Comparison of ENCODE assay signal across 26 cellular contexts in the genomic region with DNA sequence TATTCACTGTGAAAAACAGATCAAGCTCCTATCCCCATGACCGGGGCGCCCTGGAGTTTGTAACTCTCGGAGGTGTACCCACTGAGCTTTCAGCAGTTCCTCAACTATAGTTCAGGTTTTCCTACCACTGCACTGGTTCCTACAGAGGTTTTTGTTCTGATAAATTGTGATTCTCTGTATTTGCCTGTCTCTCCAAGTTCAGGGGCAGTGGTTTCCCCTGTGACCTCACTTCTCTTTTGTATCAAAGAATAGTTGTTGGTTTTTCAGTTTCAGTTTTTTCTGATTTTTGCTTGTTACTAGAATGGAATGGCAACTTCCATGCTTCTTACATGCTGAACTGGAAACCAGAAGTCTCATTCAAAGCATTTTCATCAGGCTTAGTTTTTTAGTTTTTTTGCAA. TPM values are rescaled to one million over a fixed set of nuclear protein-coding genes. Genes with fewer than 3 reads are reported as not detected.
DNase-seq lines count a peak whose midpoint lies in the region; ATAC-seq and TF ChIP-seq lines count a peak whose summit lies in the region.
"Had no signal": no experiment of that assay in that cellular context is flagged by ENCODE, and none has a peak within 500 bp of the region (broad histone marks: within the 10 kb centered on the region; RNA-seq: fewer than 3 reads in every experiment).

No MANE protein-coding gene starts in this region.

- no peak overlapping the region for H2BK120ac ChIP-seq in mesendoderm (ENCODE audit: low read depth, low read length)

- H3F3A ChIP-seq in SK-N-SH (replicated peaks; ENCODE audit: insufficient read depth) = no peaks in the 10 kb centered on the region

- H3K4me1 ChIP-seq in SK-N-SH (ENCODE audit: control insufficient read depth in 1 of 2, insufficient read depth in 2 of 2, low read depth in 1 of 2, low read length in 1 of 2) (no peaks in the 10 kb centered on the region), mesendoderm (ENCODE audit: control insufficient read depth, low read depth, low read length) (no peaks in the 10 kb centered on the region), upper lobe of right lung (no peaks in the 10 kb centered on the region)

- no peak overlapping the region for H3K4ac ChIP-seq in mesendoderm (ENCODE audit: low read depth, low read length)

- no peak overlapping the region for H2AK5ac ChIP-seq in mesendoderm (ENCODE audit: low read length)

- ATAC-seq in SK-N-SH treated with all-trans-retinoic acid at 6 μM for 48 hours (peak; percentile 28; the same call in 1 of the 3 replicates), HG03025 (IDR thresholded peaks at IDR 0.05; ENCODE audit: low FRiP score, unreplicated experiment) (peak; percentile 61), upper lobe of right lung (no peak)
- ATAC-seq: natural killer cell, PC-3 had no signal

- no peaks in the 10 kb centered on the region for H3K79me1 ChIP-seq in mesendoderm (ENCODE audit: low read length)

- no peak overlapping the region for H3K18ac ChIP-seq in mesendoderm (ENCODE audit: low read length)

- no peak overlapping the region for H4K5ac ChIP-seq in mesendoderm (ENCODE audit: low read length)

- H3K27me3 ChIP-seq in SK-N-SH (ENCODE audit: insufficient read depth) (no peaks in the 10 kb centered on the region), mesendoderm (ENCODE audit: insufficient read depth, low read length, poor library complexity) (no peaks in the 10 kb centered on the region), upper lobe of right lung (no peaks in the 10 kb centered on the region)

- no peak overlapping the region for H3K23ac ChIP-seq in mesendoderm (ENCODE audit: low read length)

- DNase-seq in SK-N-SH (no peak), mesendoderm (peak; percentile 7), upper lobe of right lung (no peak), NCI-H1105 (lab: John Stamatoyannopoulos, UW) (no peak)
- no peak for DNase-seq in activated CD4-positive, alpha-beta T cell treated with anti-CD3 and anti-CD28 coated beads for 1 hour
- DNase-seq in stimulated activated CD4-positive, alpha-beta T cell treated with anti-CD3 and anti-CD28 coated beads, Interleukin-1b, Interleukin-23, amount 100 ng/mL, for 48 hours = no peak
- DNase-seq: activated CD4-positive, alpha-beta T cell treated with anti-CD3 and anti-CD28 coated beads for 48 hours; activated naive CD4-positive, alpha-beta T cell treated with anti-CD3 and anti-CD28 coated beads for 36 hours; activated T-cell treated with anti-CD3 and anti-CD28 coated beads, Interleukin-2, amount 50 U/mL, for 48 hours; CD4-positive, CD25-positive, alpha-beta regulatory T cell; effector memory CD4-positive, alpha-beta T cell; erythroblast; glutamatergic neuron; IMR-90; natural killer cell; NCI-H1048; NCI-H1694 treated with DMSO at 0.1 percent for 48 hours; NCI-H2171; NCI-H524; NK-92 treated with Interleukin-12 subunit alpha and Interleukin-12 subunit beta, amount 100 ng/mL, for 24 hours; PC-3; stimulated activated CD8-positive, alpha-beta memory T cell treated with anti-CD3 and anti-CD28 coated beads, Interleukin-4, amount 100 ng/mL, for 48 hours had no signal

- H3K36me3 ChIP-seq in SK-N-SH (replicated peaks in 1 of 2; ENCODE audit: control insufficient read depth in 1 of 2, insufficient read depth in 2 of 2, low read length in 1 of 2) = no peaks in the 10 kb centered on the region
- no peaks in the 10 kb centered on the region for H3K36me3 ChIP-seq in mesendoderm (ENCODE audit: control insufficient read depth, insufficient read depth, low read length)
- no peaks in the 10 kb centered on the region for H3K36me3 ChIP-seq in upper lobe of right lung

- no peak for TF ChIP-seq EP300 in SK-N-SH (IDR thresholded peaks at IDR 0.05; ENCODE audit: borderline replicate concordance in 1 of 2, low read depth in 1 of 2, low read length in 1 of 2)

- no peak for TF ChIP-seq RAD21 in SK-N-SH (IDR thresholded peaks at IDR 0.05; ENCODE audit: low read length)

- no peak overlapping the region for H4K8ac ChIP-seq in mesendoderm (ENCODE audit: low read depth, low read length)

- no peak for TF ChIP-seq CTCF in SK-N-SH (IDR thresholded peaks at IDR 0.05)
- TF ChIP-seq CTCF in upper lobe of right lung (IDR thresholded peaks at IDR 0.05) = no peak

- H4K20me1 ChIP-seq in SK-N-SH (ENCODE audit: insufficient read depth) = no peaks in the 10 kb centered on the region

- H2BK15ac ChIP-seq in mesendoderm (replicated peaks; ENCODE audit: low read depth) = no peak overlapping the region

- no peaks in the 10 kb centered on the region for H3K9me2 ChIP-seq in SK-N-SH

- CTCF ChIA-PET in SK-N-SH (lab: Yijun Ruan, JAX) = no interaction called here

- H2AFZ ChIP-seq in SK-N-SH (ENCODE audit: low read depth) = no peak overlapping the region

- H3K27ac ChIP-seq in SK-N-SH (ENCODE audit: low read depth in 2 of 2, low read length in 1 of 2) = peak overlapping the region in 1 of 2 experiments; percentile 54; a peak in 1 of 4 replicates
- H3K27ac ChIP-seq in mesendoderm (ENCODE audit: low read depth, low read length) = no peak overlapping the region
- H3K27ac ChIP-seq in upper lobe of right lung = no peak overlapping the region
- H3K27ac ChIP-seq: 22Rv1, VCaP had no signal

- no peak overlapping the region for H3K56ac ChIP-seq in mesendoderm (ENCODE audit: low read length)

- H3K79me2 ChIP-seq in SK-N-SH (ENCODE audit: insufficient read depth) (no peaks in the 10 kb centered on the region), mesendoderm (ENCODE audit: control insufficient read depth, insufficient read depth, low read length) (no peaks in the 10 kb centered on the region)

- WGBS in SK-N-SH (ENCODE audit: low lambda C conversion rate) = 31% methylated on average over 3 of the region's 3 CpGs
- WGBS in mesendoderm (ENCODE audit: extremely low coverage, insufficient coverage, low lambda C conversion rate) = no CpG with 5 or more reads among the region's 3 CpGs

- H3K4me3 ChIP-seq in SK-N-SH (ENCODE audit: low read depth in 2 of 2, low read length in 1 of 2) = no peak overlapping the region
- H3K4me3 ChIP-seq in mesendoderm (ENCODE audit: low read length) = no peak overlapping the region
- no peak overlapping the region for H3K4me3 ChIP-seq in upper lobe of right lung

- H3K9me3 ChIP-seq in SK-N-SH (no peaks in the 10 kb centered on the region), upper lobe of right lung (no peaks in the 10 kb centered on the region)

- POLR2A ChIA-PET in SK-N-SH (lab: Yijun Ruan, JAX) = no interaction called here

- H3K9ac ChIP-seq in SK-N-SH (no peak overlapping the region), mesendoderm (ENCODE audit: low read length) (no peak overlapping the region)

- no peak overlapping the region for H3K4me2 ChIP-seq in SK-N-SH
- H3K4me2 ChIP-seq in mesendoderm (ENCODE audit: low read length) = no peak overlapping the region

- intact Hi-C loops in upper lobe of right lung (cut with DNase I) = no loop called here

- no peak overlapping the region for H2BK5ac ChIP-seq in mesendoderm (ENCODE audit: low read length)

TF ChIP-seq in SK-N-SH treated with all-trans-retinoic acid at 6 μM for 48 hours, 23 proteins besides CTCF, POLR2A, EP300 and RAD21:
- TF ChIP-seq ISL1 (CRISPR knock-in tag; IDR thresholded peaks at IDR 0.05) (0 out of 2 replicates have a peak, but pooled peaks have one; percentile 33), GLIS3 (CRISPR knock-in tag; IDR thresholded peaks at IDR 0.05) (no peak)

TF ChIP-seq in SK-N-SH, 30 proteins besides CTCF, POLR2A, EP300 and RAD21:
- no peak for TF ChIP-seq NRF1 (IDR thresholded peaks at IDR 0.05; ENCODE audit: low read depth, low read length)
- TF ChIP-seq TCF12 (IDR thresholded peaks at IDR 0.05) = no peak
- TF ChIP-seq TEAD4 (IDR thresholded peaks at IDR 0.05; ENCODE audit: borderline replicate concordance, insufficient read depth) = no peak
- no peak for TF ChIP-seq RCOR1 (IDR thresholded peaks at IDR 0.05; ENCODE audit: low read length)
- TF ChIP-seq CHD2 (IDR thresholded peaks at IDR 0.05; ENCODE audit: low read length, partially characterized antibody) = no peak
- TF ChIP-seq, protein P1, sequence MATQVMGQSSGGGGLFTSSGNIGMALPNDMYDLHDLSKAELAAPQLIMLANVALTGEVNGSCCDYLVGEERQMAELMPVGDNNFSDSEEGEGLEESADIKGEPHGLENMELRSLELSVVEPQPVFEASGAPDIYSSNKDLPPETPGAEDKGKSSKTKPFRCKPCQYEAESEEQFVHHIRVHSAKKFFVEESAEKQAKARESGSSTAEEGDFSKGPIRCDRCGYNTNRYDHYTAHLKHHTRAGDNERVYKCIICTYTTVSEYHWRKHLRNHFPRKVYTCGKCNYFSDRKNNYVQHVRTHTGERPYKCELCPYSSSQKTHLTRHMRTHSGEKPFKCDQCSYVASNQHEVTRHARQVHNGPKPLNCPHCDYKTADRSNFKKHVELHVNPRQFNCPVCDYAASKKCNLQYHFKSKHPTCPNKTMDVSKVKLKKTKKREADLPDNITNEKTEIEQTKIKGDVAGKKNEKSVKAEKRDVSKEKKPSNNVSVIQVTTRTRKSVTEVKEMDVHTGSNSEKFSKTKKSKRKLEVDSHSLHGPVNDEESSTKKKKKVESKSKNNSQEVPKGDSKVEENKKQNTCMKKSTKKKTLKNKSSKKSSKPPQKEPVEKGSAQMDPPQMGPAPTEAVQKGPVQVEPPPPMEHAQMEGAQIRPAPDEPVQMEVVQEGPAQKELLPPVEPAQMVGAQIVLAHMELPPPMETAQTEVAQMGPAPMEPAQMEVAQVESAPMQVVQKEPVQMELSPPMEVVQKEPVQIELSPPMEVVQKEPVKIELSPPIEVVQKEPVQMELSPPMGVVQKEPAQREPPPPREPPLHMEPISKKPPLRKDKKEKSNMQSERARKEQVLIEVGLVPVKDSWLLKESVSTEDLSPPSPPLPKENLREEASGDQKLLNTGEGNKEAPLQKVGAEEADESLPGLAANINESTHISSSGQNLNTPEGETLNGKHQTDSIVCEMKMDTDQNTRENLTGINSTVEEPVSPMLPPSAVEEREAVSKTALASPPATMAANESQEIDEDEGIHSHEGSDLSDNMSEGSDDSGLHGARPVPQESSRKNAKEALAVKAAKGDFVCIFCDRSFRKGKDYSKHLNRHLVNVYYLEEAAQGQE (IDR thresholded peaks at IDR 0.05; ENCODE audit: low read depth, low read length) = no peak
TF ChIP-seq in SK-N-SH: peak in this region for 0.

RNA-seq across cellular contexts. Expression of a gene that starts 56.8 kb away (rescaled TPM):
- polyA plus RNA-seq in SK-N-SH (2012; rRNA removed) = 35.7 and 47.4 TPM in 2 replicates
- 60.2 and 73.8 TPM in 2 replicates for polyA plus RNA-seq in SK-N-SH (2012; cell fraction: cytosol; rRNA removed)
- polyA plus RNA-seq in SK-N-SH (2012; cell fraction: nucleus; rRNA removed) = 19.0 and 37.8 TPM in 2 replicates
- 92.9 TPM for polyA plus RNA-seq in mesendoderm (2013, experiment 1 of 2)
- 94.0 TPM for polyA plus RNA-seq in mesendoderm (2013, experiment 2 of 2)
- total RNA-seq in upper lobe of right lung = 212 TPM
